In genomic region chr5:132371603-132371994, GRCh38 we compare ENCODE assay signal across 13 cellular contexts. TPM values are rescaled to one million over a fixed set of nuclear protein-coding genes. Genes with fewer than 3 reads are reported as not detected.
DNase-seq lines count a peak whose midpoint lies in the region; ATAC-seq, FAIRE-seq and TF ChIP-seq lines count a peak whose summit lies in the region.
"Had no signal": no experiment of that assay in that cellular context is flagged by ENCODE, and none has a peak within 500 bp of the region (broad histone marks: within the 10 kb centered on the region; RNA-seq: fewer than 3 reads in every experiment).

No MANE protein-coding gene starts in this region.

- H3K79me2 ChIP-seq in astrocyte (ENCODE audit: insufficient read depth, low read length): no peaks in the 10 kb centered on the region

- no peak for DNase-seq in stimulated activated naive CD8-positive, alpha-beta T cell treated with anti-CD3 and anti-CD28 coated beads, Interleukin-15, Interleukin-2, amounts not matched to agents 100 U/mL and 50 U/mL, for 24 hours
- DNase-seq in astrocyte (ENCODE audit: low read depth): no peak
- DNase-seq in globus pallidus (ENCODE audit: low spot score): no peak
- DNase-seq in midbrain (lab: John Stamatoyannopoulos, UW): no peak
- DNase-seq in effector memory CD4-positive, alpha-beta T cell: no peak
- DNase-seq: MM.1S, NCI-H2171 treated with DMSO at 0.1 percent for 48 hours, occipital lobe had no signal

- H2AFZ ChIP-seq in astrocyte (ENCODE audit: low read depth, low read length): no peak overlapping the region

- H3K4me3 Mint-ChIP-seq in stimulated activated naive CD8-positive, alpha-beta T cell treated with anti-CD3 and anti-CD28 coated beads, Interleukin-15, Interleukin-2, amounts not matched to agents 100 ng/mL and 50 ng/mL, for 24 hours: peak overlapping the region; percentile 86
- H3K4me3 Mint-ChIP-seq in astrocyte (ENCODE audit: unreplicated experiment): peak overlapping the region; percentile 85
- H3K4me3 Mint-ChIP-seq in stimulated activated memory B cell treated with anti-CD40 and anti-IgM and Interleukin-4, amounts not matched to agents 10 μg/mL and 1 μg/mL and 100 μg/mL, for 72 hours: no peak overlapping the region

- no peaks in the 10 kb centered on the region for H3K27me3 ChIP-seq in astrocyte (ENCODE audit: insufficient read depth, low read length)
- no peaks in the 10 kb centered on the region for H3K27me3 ChIP-seq in mucosa of stomach (ENCODE audit: control insufficient read depth, insufficient read depth, low read length)
- H3K27me3 ChIP-seq in effector memory CD4-positive, alpha-beta T cell (replicated peaks; ENCODE audit: control insufficient read depth, insufficient read depth, low read length, poor library complexity, severe bottlenecking): no peaks in the 10 kb centered on the region

- no peak for ATAC-seq in stimulated activated naive CD8-positive, alpha-beta T cell treated with anti-CD3 and anti-CD28 coated beads, Interleukin-15, Interleukin-2, amounts not matched to agents 100 U/mL and 50 U/mL, for 24 hours
- no peak for ATAC-seq in stimulated activated memory B cell treated with anti-CD40 and anti-IgM and Interleukin-4, amounts not matched to agents 10 μg/mL and 1 μg/mL and 100 μg/mL, for 72 hours

- H3K27ac Mint-ChIP-seq in stimulated activated naive CD8-positive, alpha-beta T cell treated with anti-CD3 and anti-CD28 coated beads, Interleukin-15, Interleukin-2, amounts not matched to agents 100 ng/mL and 50 ng/mL, for 24 hours: no peak overlapping the region
- H3K27ac Mint-ChIP-seq in astrocyte (ENCODE audit: unreplicated experiment): no peak overlapping the region
- H3K27ac Mint-ChIP-seq in stimulated activated memory B cell treated with anti-CD40 and anti-IgM and Interleukin-4, amounts not matched to agents 10 μg/mL and 1 μg/mL and 100 μg/mL, for 72 hours: no peak overlapping the region

- H3K36me3 ChIP-seq in astrocyte (ENCODE audit: insufficient read depth, low read length) (no peaks in the 10 kb centered on the region), mucosa of stomach (ENCODE audit: control insufficient read depth, insufficient read depth, low read length) (no peaks in the 10 kb centered on the region)
- H3K36me3 ChIP-seq in effector memory CD4-positive, alpha-beta T cell (ENCODE audit: control insufficient read depth, insufficient read depth, low read length): no peaks in the 10 kb centered on the region

- no peaks in the 10 kb centered on the region for H3K9me3 Mint-ChIP-seq in stimulated activated naive CD8-positive, alpha-beta T cell treated with anti-CD3 and anti-CD28 coated beads, Interleukin-15, Interleukin-2, amounts not matched to agents 100 ng/mL and 50 ng/mL, for 24 hours
- H3K9me3 Mint-ChIP-seq in astrocyte (ENCODE audit: unreplicated experiment): no peaks in the 10 kb centered on the region
- H3K9me3 Mint-ChIP-seq in stimulated activated memory B cell treated with anti-CD40 and anti-IgM and Interleukin-4, amounts not matched to agents 10 μg/mL and 1 μg/mL and 100 μg/mL, for 72 hours: no peaks in the 10 kb centered on the region

- H3K4me1 ChIP-seq in astrocyte (ENCODE audit: insufficient read depth, low read length) (peaks cover 6% of the 10 kb centered on the region), mucosa of stomach (ENCODE audit: control insufficient read depth, insufficient read depth, low read length) (peaks cover 30% of the 10 kb centered on the region)
- peaks cover 7% of the 10 kb centered on the region for H3K4me1 ChIP-seq in effector memory CD4-positive, alpha-beta T cell (ENCODE audit: control insufficient read depth, insufficient read depth, low read length, poor library complexity, severe bottlenecking)

- H3K4me2 ChIP-seq in astrocyte (ENCODE audit: low read length): no peak overlapping the region

- H3K9ac ChIP-seq in astrocyte (ENCODE audit: low read length): no peak overlapping the region
- peak overlapping the region; percentile 16 for H3K9ac ChIP-seq in mucosa of stomach (ENCODE audit: low read length)

- no peaks in the 10 kb centered on the region for H4K20me1 ChIP-seq in astrocyte (ENCODE audit: insufficient read depth, low read length)

- FAIRE-seq in astrocyte (lab: Jason Lieb, UNC): no peak
- FAIRE-seq: colon, islet of Langerhans had no signal

- no peak for TF ChIP-seq CTCF in astrocyte (IDR thresholded peaks at IDR 0.05; ENCODE audit: insufficient read depth, low read depth, low read length)

- H3K4me3 ChIP-seq in astrocyte (ENCODE audit: insufficient read depth, low read depth, low read length) (no peak overlapping the region), mucosa of stomach (ENCODE audit: low read length) (no peak overlapping the region)
- no peak overlapping the region for H3K4me3 ChIP-seq in effector memory CD4-positive, alpha-beta T cell (ENCODE audit: insufficient read depth, low read depth, low read length, poor library complexity, severe bottlenecking)

- no peaks in the 10 kb centered on the region for H3K36me3 Mint-ChIP-seq in stimulated activated naive CD8-positive, alpha-beta T cell treated with anti-CD3 and anti-CD28 coated beads, Interleukin-15, Interleukin-2, amounts not matched to agents 100 ng/mL and 50 ng/mL, for 24 hours (ENCODE audit: low read depth)
- peaks cover 3% of the 10 kb centered on the region for H3K36me3 Mint-ChIP-seq in astrocyte (ENCODE audit: low read depth, unreplicated experiment)
- H3K36me3 Mint-ChIP-seq in stimulated activated memory B cell treated with anti-CD40 and anti-IgM and Interleukin-4, amounts not matched to agents 10 μg/mL and 1 μg/mL and 100 μg/mL, for 72 hours: no peaks in the 10 kb centered on the region

- H3K4me1 Mint-ChIP-seq in stimulated activated naive CD8-positive, alpha-beta T cell treated with anti-CD3 and anti-CD28 coated beads, Interleukin-15, Interleukin-2, amounts not matched to agents 100 ng/mL and 50 ng/mL, for 24 hours (ENCODE audit: low read depth): peaks cover 30% of the 10 kb centered on the region
- peaks cover 6% of the 10 kb centered on the region for H3K4me1 Mint-ChIP-seq in astrocyte (ENCODE audit: low read depth, unreplicated experiment)
- H3K4me1 Mint-ChIP-seq in stimulated activated memory B cell treated with anti-CD40 and anti-IgM and Interleukin-4, amounts not matched to agents 10 μg/mL and 1 μg/mL and 100 μg/mL, for 72 hours: peaks cover 24% of the 10 kb centered on the region

- no peak overlapping the region for H3K27ac ChIP-seq in astrocyte (ENCODE audit: low read depth, low read length)
- H3K27ac ChIP-seq in effector memory CD4-positive, alpha-beta T cell (ENCODE audit: insufficient read depth, low read length, poor library complexity, severe bottlenecking): no peak overlapping the region

- no peaks in the 10 kb centered on the region for H3K27me3 Mint-ChIP-seq in stimulated activated naive CD8-positive, alpha-beta T cell treated with anti-CD3 and anti-CD28 coated beads, Interleukin-15, Interleukin-2, amounts not matched to agents 100 ng/mL and 50 ng/mL, for 24 hours
- peaks cover 7% of the 10 kb centered on the region for H3K27me3 Mint-ChIP-seq in astrocyte (ENCODE audit: low read depth, unreplicated experiment)
- no peaks in the 10 kb centered on the region for H3K27me3 Mint-ChIP-seq in stimulated activated memory B cell treated with anti-CD40 and anti-IgM and Interleukin-4, amounts not matched to agents 10 μg/mL and 1 μg/mL and 100 μg/mL, for 72 hours

- H3K9me3 ChIP-seq in astrocyte (ENCODE audit: insufficient read depth, low read depth, low read length) (no peaks in the 10 kb centered on the region), mucosa of stomach (ENCODE audit: control insufficient read depth, low read length) (no peaks in the 10 kb centered on the region)
- H3K9me3 ChIP-seq in effector memory CD4-positive, alpha-beta T cell (ENCODE audit: control insufficient read depth, low read length): no peaks in the 10 kb centered on the region

RNA-seq across cellular contexts. Expression of gene SLC22A5, which starts 2.1 kb away (rescaled TPM):
- total RNA-seq in astrocyte: 5.8 and 8.3 TPM in 2 replicates
